ENCODE assay signal across 2 cellular contexts in genomic region chr17:82008941-82009405, GRCh38.
TF ChIP-seq lines count a peak whose summit lies in the region.

No MANE protein-coding gene starts in this region.

TF ChIP-seq in HEK293, 187 proteins besides CTCF, POLR2A, EP300 and RAD21:
- TF ChIP-seq ZNF148 (tag by site-specific recombination; IDR thresholded peaks at IDR 0.05; ENCODE audit: borderline replicate concordance) (no peak), ZNF777 (tag by site-specific recombination; IDR thresholded peaks at IDR 0.05; ENCODE audit: borderline replicate concordance) (no peak), ZNF837 (tag by site-specific recombination; IDR thresholded peaks at IDR 0.05) (no peak), KLF8 (tag by site-specific recombination; IDR thresholded peaks at IDR 0.05) (0 out of 2 replicates have a peak, but pooled peaks have one; percentile 1), ZNF514 (tag by site-specific recombination; IDR thresholded peaks at IDR 0.05) (no peak), HIC1 (tag by site-specific recombination; IDR thresholded peaks at IDR 0.05) (peak; percentile 66; the same call in 1 of the 2 replicates)

TF ChIP-seq in GM23338, 12 proteins besides CTCF, POLR2A, EP300 and RAD21:
- TF ChIP-seq, protein P1, sequence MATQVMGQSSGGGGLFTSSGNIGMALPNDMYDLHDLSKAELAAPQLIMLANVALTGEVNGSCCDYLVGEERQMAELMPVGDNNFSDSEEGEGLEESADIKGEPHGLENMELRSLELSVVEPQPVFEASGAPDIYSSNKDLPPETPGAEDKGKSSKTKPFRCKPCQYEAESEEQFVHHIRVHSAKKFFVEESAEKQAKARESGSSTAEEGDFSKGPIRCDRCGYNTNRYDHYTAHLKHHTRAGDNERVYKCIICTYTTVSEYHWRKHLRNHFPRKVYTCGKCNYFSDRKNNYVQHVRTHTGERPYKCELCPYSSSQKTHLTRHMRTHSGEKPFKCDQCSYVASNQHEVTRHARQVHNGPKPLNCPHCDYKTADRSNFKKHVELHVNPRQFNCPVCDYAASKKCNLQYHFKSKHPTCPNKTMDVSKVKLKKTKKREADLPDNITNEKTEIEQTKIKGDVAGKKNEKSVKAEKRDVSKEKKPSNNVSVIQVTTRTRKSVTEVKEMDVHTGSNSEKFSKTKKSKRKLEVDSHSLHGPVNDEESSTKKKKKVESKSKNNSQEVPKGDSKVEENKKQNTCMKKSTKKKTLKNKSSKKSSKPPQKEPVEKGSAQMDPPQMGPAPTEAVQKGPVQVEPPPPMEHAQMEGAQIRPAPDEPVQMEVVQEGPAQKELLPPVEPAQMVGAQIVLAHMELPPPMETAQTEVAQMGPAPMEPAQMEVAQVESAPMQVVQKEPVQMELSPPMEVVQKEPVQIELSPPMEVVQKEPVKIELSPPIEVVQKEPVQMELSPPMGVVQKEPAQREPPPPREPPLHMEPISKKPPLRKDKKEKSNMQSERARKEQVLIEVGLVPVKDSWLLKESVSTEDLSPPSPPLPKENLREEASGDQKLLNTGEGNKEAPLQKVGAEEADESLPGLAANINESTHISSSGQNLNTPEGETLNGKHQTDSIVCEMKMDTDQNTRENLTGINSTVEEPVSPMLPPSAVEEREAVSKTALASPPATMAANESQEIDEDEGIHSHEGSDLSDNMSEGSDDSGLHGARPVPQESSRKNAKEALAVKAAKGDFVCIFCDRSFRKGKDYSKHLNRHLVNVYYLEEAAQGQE (IDR thresholded peaks at IDR 0.05; ENCODE audit: unreplicated experiment) = no peak
- TF ChIP-seq, protein P2, sequence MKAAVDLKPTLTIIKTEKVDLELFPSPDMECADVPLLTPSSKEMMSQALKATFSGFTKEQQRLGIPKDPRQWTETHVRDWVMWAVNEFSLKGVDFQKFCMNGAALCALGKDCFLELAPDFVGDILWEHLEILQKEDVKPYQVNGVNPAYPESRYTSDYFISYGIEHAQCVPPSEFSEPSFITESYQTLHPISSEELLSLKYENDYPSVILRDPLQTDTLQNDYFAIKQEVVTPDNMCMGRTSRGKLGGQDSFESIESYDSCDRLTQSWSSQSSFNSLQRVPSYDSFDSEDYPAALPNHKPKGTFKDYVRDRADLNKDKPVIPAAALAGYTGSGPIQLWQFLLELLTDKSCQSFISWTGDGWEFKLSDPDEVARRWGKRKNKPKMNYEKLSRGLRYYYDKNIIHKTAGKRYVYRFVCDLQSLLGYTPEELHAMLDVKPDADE (IDR thresholded peaks at IDR 0.05) = no peak
- TF ChIP-seq CREB1 (CRISPR knock-in tag; IDR thresholded peaks at IDR 0.05; ENCODE audit: low read depth) = no peak
- TF ChIP-seq, protein P3, sequence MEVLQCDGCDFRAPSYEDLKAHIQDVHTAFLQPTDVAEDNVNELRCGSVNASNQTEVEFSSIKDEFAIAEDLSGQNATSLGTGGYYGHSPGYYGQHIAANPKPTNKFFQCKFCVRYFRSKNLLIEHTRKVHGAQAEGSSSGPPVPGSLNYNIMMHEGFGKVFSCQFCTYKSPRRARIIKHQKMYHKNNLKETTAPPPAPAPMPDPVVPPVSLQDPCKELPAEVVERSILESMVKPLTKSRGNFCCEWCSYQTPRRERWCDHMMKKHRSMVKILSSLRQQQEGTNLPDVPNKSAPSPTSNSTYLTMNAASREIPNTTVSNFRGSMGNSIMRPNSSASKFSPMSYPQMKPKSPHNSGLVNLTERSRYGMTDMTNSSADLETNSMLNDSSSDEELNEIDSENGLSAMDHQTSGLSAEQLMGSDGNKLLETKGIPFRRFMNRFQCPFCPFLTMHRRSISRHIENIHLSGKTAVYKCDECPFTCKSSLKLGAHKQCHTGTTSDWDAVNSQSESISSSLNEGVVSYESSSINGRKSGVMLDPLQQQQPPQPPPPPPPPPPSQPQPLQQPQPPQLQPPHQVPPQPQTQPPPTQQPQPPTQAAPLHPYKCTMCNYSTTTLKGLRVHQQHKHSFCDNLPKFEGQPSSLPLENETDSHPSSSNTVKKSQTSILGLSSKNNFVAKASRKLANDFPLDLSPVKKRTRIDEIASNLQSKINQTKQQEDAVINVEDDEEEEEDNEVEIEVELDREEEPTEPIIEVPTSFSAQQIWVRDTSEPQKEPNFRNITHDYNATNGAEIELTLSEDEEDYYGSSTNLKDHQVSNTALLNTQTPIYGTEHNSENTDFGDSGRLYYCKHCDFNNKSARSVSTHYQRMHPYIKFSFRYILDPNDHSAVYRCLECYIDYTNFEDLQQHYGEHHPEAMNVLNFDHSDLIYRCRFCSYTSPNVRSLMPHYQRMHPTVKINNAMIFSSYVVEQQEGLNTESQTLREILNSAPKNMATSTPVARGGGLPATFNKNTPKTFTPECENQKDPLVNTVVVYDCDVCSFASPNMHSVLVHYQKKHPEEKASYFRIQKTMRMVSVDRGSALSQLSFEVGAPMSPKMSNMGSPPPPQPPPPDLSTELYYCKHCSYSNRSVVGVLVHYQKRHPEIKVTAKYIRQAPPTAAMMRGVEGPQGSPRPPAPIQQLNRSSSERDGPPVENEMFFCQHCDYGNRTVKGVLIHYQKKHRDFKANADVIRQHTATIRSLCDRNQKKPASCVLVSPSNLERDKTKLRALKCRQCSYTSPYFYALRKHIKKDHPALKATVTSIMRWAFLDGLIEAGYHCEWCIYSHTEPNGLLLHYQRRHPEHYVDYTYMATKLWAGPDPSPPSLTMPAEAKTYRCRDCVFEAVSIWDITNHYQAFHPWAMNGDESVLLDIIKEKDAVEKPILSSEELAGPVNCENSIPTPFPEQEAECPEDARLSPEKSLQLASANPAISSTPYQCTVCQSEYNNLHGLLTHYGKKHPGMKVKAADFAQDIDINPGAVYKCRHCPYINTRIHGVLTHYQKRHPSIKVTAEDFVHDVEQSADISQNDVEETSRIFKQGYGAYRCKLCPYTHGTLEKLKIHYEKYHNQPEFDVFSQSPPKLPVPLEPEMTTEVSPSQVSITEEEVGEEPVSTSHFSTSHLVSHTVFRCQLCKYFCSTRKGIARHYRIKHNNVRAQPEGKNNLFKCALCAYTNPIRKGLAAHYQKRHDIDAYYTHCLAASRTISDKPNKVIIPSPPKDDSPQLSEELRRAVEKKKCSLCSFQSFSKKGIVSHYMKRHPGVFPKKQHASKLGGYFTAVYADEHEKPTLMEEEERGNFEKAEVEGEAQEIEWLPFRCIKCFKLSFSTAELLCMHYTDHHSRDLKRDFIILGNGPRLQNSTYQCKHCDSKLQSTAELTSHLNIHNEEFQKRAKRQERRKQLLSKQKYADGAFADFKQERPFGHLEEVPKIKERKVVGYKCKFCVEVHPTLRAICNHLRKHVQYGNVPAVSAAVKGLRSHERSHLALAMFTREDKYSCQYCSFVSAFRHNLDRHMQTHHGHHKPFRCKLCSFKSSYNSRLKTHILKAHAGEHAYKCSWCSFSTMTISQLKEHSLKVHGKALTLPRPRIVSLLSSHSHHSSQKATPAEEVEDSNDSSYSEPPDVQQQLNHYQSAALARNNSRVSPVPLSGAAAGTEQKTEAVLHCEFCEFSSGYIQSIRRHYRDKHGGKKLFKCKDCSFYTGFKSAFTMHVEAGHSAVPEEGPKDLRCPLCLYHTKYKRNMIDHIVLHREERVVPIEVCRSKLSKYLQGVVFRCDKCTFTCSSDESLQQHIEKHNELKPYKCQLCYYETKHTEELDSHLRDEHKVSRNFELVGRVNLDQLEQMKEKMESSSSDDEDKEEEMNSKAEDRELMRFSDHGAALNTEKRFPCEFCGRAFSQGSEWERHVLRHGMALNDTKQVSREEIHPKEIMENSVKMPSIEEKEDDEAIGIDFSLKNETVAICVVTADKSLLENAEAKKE (CRISPR knock-in tag; IDR thresholded peaks at IDR 0.05) = no peak
- TF ChIP-seq STAT1 (IDR thresholded peaks at IDR 0.05; ENCODE audit: unreplicated experiment) = no peak
- no peak for TF ChIP-seq EZH2phosphoT487 (IDR thresholded peaks at IDR 0.05; ENCODE audit: unreplicated experiment)
- TF ChIP-seq POLR2AphosphoS5 (IDR thresholded peaks at IDR 0.05; ENCODE audit: low read depth) = no peak
- TF ChIP-seq EZH2 (IDR thresholded peaks at IDR 0.05; ENCODE audit: low read depth, unreplicated experiment) = no peak
- TF ChIP-seq JUNB (IDR thresholded peaks at IDR 0.05; ENCODE audit: unreplicated experiment) = no peak
- no peak for TF ChIP-seq ZNF331 (CRISPR knock-in tag; IDR thresholded peaks at IDR 0.05; ENCODE audit: low read depth)
- TF ChIP-seq ZNF114 (CRISPR knock-in tag; IDR thresholded peaks at IDR 0.05) = no peak
- no peak for TF ChIP-seq NANOG (IDR thresholded peaks at IDR 0.05; ENCODE audit: borderline replicate concordance)
